17 cellular contexts compared by ENCODE assay signal in genomic region chr2:78814331-78814986, GRCh38.
DNase-seq lines count a peak whose midpoint lies in the region; ATAC-seq, FAIRE-seq and TF ChIP-seq lines count a peak whose summit lies in the region.
"Had no signal": no experiment of that assay in that cellular context is flagged by ENCODE, and none has a peak within 500 bp of the region (broad histone marks: within the 10 kb centered on the region; RNA-seq: fewer than 3 reads in every experiment).

No MANE protein-coding gene starts in this region.

- no peak overlapping the region for H2AFZ ChIP-seq in trophoblast cell (ENCODE audit: insufficient read depth, low read length, poor library complexity)

- no peak for FAIRE-seq in kidney (lab: Jason Lieb, UNC)
- FAIRE-seq in GM12892 (lab: Jason Lieb, UNC): no peak
- FAIRE-seq: HTR-8/SVneo had no signal

- H2BK12ac ChIP-seq in trophoblast cell (ENCODE audit: low read length): no peak overlapping the region

- H4K91ac ChIP-seq in trophoblast cell (ENCODE audit: low read depth, low read length): no peak overlapping the region

- H4K12ac ChIP-seq in trophoblast cell (ENCODE audit: low read depth, low read length): no peak overlapping the region

- no peaks in the 10 kb centered on the region for H3K9me3 ChIP-seq in kidney (ENCODE audit: control insufficient read depth in 1 of 2, low read length in 2 of 2)
- H3K9me3 ChIP-seq in trophoblast cell (ENCODE audit: insufficient read depth, low read depth, low read length): no peaks in the 10 kb centered on the region
- H3K9me3 ChIP-seq in left lung: no peaks in the 10 kb centered on the region
- H3K9me3 ChIP-seq: BLaER1 had no signal

- ATAC-seq in left lung: no peak

- H3K4me2 ChIP-seq in trophoblast cell (ENCODE audit: low read length): no peak overlapping the region
- H3K4me2 ChIP-seq: BLaER1 had no signal

- H3K14ac ChIP-seq in trophoblast cell (ENCODE audit: low read length): no peak overlapping the region

- TF ChIP-seq CTCF in kidney (IDR thresholded peaks at IDR 0.05; ENCODE audit: borderline replicate concordance, extremely low read depth, insufficient read depth): no peak
- TF ChIP-seq CTCF in left lung (IDR thresholded peaks at IDR 0.05): no peak

- no peak overlapping the region for H2BK5ac ChIP-seq in trophoblast cell (ENCODE audit: low read depth, low read length, poor library complexity)

- H3K27ac ChIP-seq in kidney (ENCODE audit: low read depth in 2 of 2, low read length in 2 of 2) (no peak overlapping the region), trophoblast cell (ENCODE audit: low read depth, low read length) (no peak overlapping the region), left lung (no peak overlapping the region)
- H3K27ac ChIP-seq: BLaER1 had no signal

- H2AK5ac ChIP-seq in trophoblast cell (ENCODE audit: low read length): no peak overlapping the region

- H3K27me3 ChIP-seq in trophoblast cell (ENCODE audit: insufficient read depth, low read length) (no peaks in the 10 kb centered on the region), left lung (no peaks in the 10 kb centered on the region)
- H3K27me3 ChIP-seq: BLaER1 had no signal

- no peak overlapping the region for H3K9ac ChIP-seq in kidney (ENCODE audit: low read length in 2 of 2)
- H3K9ac ChIP-seq in trophoblast cell (ENCODE audit: low read length): no peak overlapping the region
- H3K9ac ChIP-seq: BLaER1 had no signal

- no CpG with 5 or more reads among the region's 12 CpGs for WGBS in trophoblast cell (ENCODE audit: extremely low coverage, insufficient coverage, insufficient read length)

- no peak overlapping the region for H3K4ac ChIP-seq in trophoblast cell (ENCODE audit: low read depth, low read length)

- DNase-seq in kidney: peak; percentile 39
- DNase-seq in trophoblast cell: peak; percentile 68 to 91
- no peak for DNase-seq in globus pallidus (ENCODE audit: low spot score)
- DNase-seq in GM12892 (ENCODE audit: insufficient read length): no peak
- DNase-seq in left lung: no peak
- DNase-seq in stimulated activated CD4-positive, alpha-beta T cell treated with anti-CD3 and anti-CD28 coated beads, Interleukin-4, amount 100 ng/mL, for 24 hours: no peak
- DNase-seq: 8988T; CD4-positive, alpha-beta memory T cell; DMS153; DMS79; GDM1; GOT3; H9; IMR-90 had no signal

- intact Hi-C loops in kidney (cut with DNase I) (no loop called here), left lung (cut with DNase I) (no loop called here)

- no peak overlapping the region for H2BK120ac ChIP-seq in trophoblast cell (ENCODE audit: insufficient read depth, low read length, poor library complexity)

- no peak overlapping the region for H3K18ac ChIP-seq in trophoblast cell (ENCODE audit: low read length)

- peak; percentile 22 for TF ChIP-seq RAD21 in Ishikawa (IDR thresholded peaks at IDR 0.05; ENCODE audit: low read depth)

- peak; percentile 95 for TF ChIP-seq EP300 in Ishikawa (IDR thresholded peaks at IDR 0.05; ENCODE audit: borderline replicate concordance)

- H3K4me3 ChIP-seq in kidney (ENCODE audit: low read length in 2 of 2) (no peak overlapping the region), trophoblast cell (ENCODE audit: low read depth, low read length) (no peak overlapping the region), left lung (no peak overlapping the region)
- H3K4me3 ChIP-seq: BLaER1 had no signal

- H3K36me3 ChIP-seq in kidney (ENCODE audit: control insufficient read depth in 1 of 2, insufficient read depth in 2 of 2, low read length in 2 of 2) (no peaks in the 10 kb centered on the region), trophoblast cell (ENCODE audit: control insufficient read depth in 1 of 2, insufficient read depth in 2 of 2, low read length in 2 of 2) (no peaks in the 10 kb centered on the region), left lung (no peaks in the 10 kb centered on the region)
- H3K36me3 ChIP-seq: BLaER1 had no signal

- no peaks in the 10 kb centered on the region for H3K79me2 ChIP-seq in trophoblast cell (ENCODE audit: control insufficient read depth, insufficient read depth, low read length, poor library complexity)

- H4K8ac ChIP-seq in trophoblast cell (ENCODE audit: low read depth, low read length): peak overlapping the region; percentile 19

- H3K23ac ChIP-seq in trophoblast cell (ENCODE audit: low read length): no peak overlapping the region

- H3K79me1 ChIP-seq in trophoblast cell (ENCODE audit: low read length): peaks cover 2% of the 10 kb centered on the region

- H3K4me1 ChIP-seq in kidney (ENCODE audit: control insufficient read depth in 1 of 2, insufficient read depth in 1 of 2, low read depth in 1 of 2, low read length in 2 of 2) (no peaks in the 10 kb centered on the region), trophoblast cell (ENCODE audit: control insufficient read depth in 1 of 2, insufficient read depth in 2 of 2, low read length in 2 of 2) (no peaks in the 10 kb centered on the region), left lung (no peaks in the 10 kb centered on the region)
- H3K4me1 ChIP-seq: BLaER1 had no signal

- TF ChIP-seq POLR2A in GM12892 (IDR thresholded peaks at IDR 0.05; ENCODE audit: low read depth, low read length): no peak

TF ChIP-seq in Ishikawa, 13 proteins besides CTCF, POLR2A, EP300 and RAD21:
- peak; percentile 92 for TF ChIP-seq TEAD4 (IDR thresholded peaks at IDR 0.05)
- peak; percentile 89 for TF ChIP-seq EGR1 (IDR thresholded peaks at IDR 0.05)
- peak; percentile 91 for TF ChIP-seq CEBPB (IDR thresholded peaks at IDR 0.05)
- TF ChIP-seq ZBTB7A (IDR thresholded peaks at IDR 0.05; ENCODE audit: low read depth): no peak
- no peak for TF ChIP-seq TAF1 (IDR thresholded peaks at IDR 0.05; ENCODE audit: low read depth)
- TF ChIP-seq CREB1 (IDR thresholded peaks at IDR 0.05; ENCODE audit: low read depth): no peak
- TF ChIP-seq YY1 (IDR thresholded peaks at IDR 0.05; ENCODE audit: low read depth): peak; percentile 51; the same call in 1 of the 2 replicates
- TF ChIP-seq REST (IDR thresholded peaks at IDR 0.05; ENCODE audit: low read depth): no peak
- peak; percentile 83 for TF ChIP-seq FOXM1 (IDR thresholded peaks at IDR 0.05; ENCODE audit: borderline replicate concordance, low read depth)
- TF ChIP-seq MAX (IDR thresholded peaks at IDR 0.05): peak; percentile 34; the same call in 1 of the 2 replicates
- peak; percentile 84 for TF ChIP-seq NFIC (IDR thresholded peaks at IDR 0.05)
- peak; percentile 81 for TF ChIP-seq USF1 (IDR thresholded peaks at IDR 0.05)
- peak; percentile 93 for TF ChIP-seq TCF12 (IDR thresholded peaks at IDR 0.05; ENCODE audit: low read depth)

Comparison
In these comparisons a context has a peak if more than half of its experiments do, and no peak if none do; other contexts are left out.
1. DNase-seq: peak in kidney (single experiment) and trophoblast cell (2 of 2); none in globus pallidus (single experiment), GM12892 (single experiment), left lung (0 of 2) and stimulated activated CD4-positive, alpha-beta T cell treated with anti-CD3 and anti-CD28 coated beads, Interleukin-4, amount 100 ng/mL, for 24 hours (single experiment).